2 cellular contexts compared by ENCODE assay signal in the genomic region with DNA sequence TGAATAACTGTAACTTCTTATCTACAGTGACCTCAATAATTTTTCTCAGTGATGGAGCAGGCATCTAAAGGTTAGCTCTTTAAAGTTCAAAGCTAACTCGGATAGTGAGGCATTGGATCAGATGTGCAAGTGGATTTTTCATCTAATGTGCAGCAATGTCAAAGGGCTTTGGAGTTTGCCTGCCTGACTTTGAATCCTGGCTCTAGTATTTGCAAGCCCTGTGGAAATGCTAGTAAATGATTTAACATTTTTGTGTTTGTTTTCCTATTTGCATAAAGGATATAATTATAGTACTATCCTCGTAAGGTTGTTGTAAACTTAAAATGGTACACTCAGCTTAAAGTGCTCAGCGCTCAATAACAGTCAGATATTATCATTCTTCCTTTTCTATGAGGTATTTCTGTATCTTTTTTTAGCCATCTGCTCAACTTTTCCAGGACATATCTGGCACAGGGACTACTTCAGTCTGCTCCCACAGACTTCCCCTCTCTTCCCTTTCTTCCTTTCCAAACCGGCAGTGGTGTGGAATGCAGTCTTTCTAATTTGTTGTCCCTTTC.
TF ChIP-seq lines count a peak whose summit lies in the region.

No MANE protein-coding gene starts in this region.

TF ChIP-seq in endothelial cell of umbilical vein, 7 proteins besides CTCF, POLR2A, EP300 and RAD21:
- no peak for TF ChIP-seq EZH2 (IDR thresholded peaks at IDR 0.05; ENCODE audit: borderline replicate concordance, low read depth, low read length, severe bottlenecking)
- TF ChIP-seq, protein P1, sequence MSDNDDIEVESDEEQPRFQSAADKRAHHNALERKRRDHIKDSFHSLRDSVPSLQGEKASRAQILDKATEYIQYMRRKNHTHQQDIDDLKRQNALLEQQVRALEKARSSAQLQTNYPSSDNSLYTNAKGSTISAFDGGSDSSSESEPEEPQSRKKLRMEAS (IDR thresholded peaks at IDR 0.05; ENCODE audit: insufficient read depth, insufficient read length) = no peak
- no peak for TF ChIP-seq JUN (IDR thresholded peaks at IDR 0.05; ENCODE audit: borderline replicate concordance, insufficient read depth, insufficient read length, low read depth)
- TF ChIP-seq MYC (IDR thresholded peaks at IDR 0.05; ENCODE audit: low read depth, low read length) = no peak
- TF ChIP-seq FOS (IDR thresholded peaks at IDR 0.05; ENCODE audit: borderline replicate concordance, insufficient read depth, low read length) = no peak
- no peak for TF ChIP-seq GATA2 (IDR thresholded peaks at IDR 0.05; ENCODE audit: insufficient read depth, insufficient read length, low read depth, low read length)
- no peak for TF ChIP-seq POLR2AphosphoS5 (IDR thresholded peaks at IDR 0.05; ENCODE audit: insufficient read depth, low read depth, low read length)

TF ChIP-seq in liver, 16 proteins besides CTCF, POLR2A, EP300 and RAD21:
- TF ChIP-seq, protein P1 (IDR thresholded peaks at IDR 0.05) = peak; percentile 84
- TF ChIP-seq, protein P2, sequence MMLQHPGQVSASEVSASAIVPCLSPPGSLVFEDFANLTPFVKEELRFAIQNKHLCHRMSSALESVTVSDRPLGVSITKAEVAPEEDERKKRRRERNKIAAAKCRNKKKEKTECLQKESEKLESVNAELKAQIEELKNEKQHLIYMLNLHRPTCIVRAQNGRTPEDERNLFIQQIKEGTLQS (IDR thresholded peaks at IDR 0.05) = no peak
- TF ChIP-seq TAF1 (conservative IDR thresholded peaks at IDR 0.05) (peak; percentile 73), GABPA (IDR thresholded peaks at IDR 0.05 in 1 of 2, conservative IDR thresholded peaks at IDR 0.05 in 1 of 2) (peak in 1 of 2 donors; percentile 47), HNF4A (conservative IDR thresholded peaks at IDR 0.05) (peak; percentile 80 to 85), RXRA (IDR thresholded peaks at IDR 0.05) (peak; percentile 86 to 90), HNF4G (IDR thresholded peaks at IDR 0.05) (no peak), EGR1 (IDR thresholded peaks at IDR 0.05; ENCODE audit: low read depth in 2 of 2) (no peak), NR2F2 (IDR thresholded peaks at IDR 0.05) (no peak), JUND (IDR thresholded peaks at IDR 0.05) (peak; percentile 56 to 78), SP1 (IDR thresholded peaks at IDR 0.05) (peak; percentile 90), FOXA1 (IDR thresholded peaks at IDR 0.05) (no peak), YY1 (IDR thresholded peaks at IDR 0.05) (peak; percentile 50), FOXA2 (IDR thresholded peaks at IDR 0.05) (no peak)
- TF ChIP-seq, protein P3, sequence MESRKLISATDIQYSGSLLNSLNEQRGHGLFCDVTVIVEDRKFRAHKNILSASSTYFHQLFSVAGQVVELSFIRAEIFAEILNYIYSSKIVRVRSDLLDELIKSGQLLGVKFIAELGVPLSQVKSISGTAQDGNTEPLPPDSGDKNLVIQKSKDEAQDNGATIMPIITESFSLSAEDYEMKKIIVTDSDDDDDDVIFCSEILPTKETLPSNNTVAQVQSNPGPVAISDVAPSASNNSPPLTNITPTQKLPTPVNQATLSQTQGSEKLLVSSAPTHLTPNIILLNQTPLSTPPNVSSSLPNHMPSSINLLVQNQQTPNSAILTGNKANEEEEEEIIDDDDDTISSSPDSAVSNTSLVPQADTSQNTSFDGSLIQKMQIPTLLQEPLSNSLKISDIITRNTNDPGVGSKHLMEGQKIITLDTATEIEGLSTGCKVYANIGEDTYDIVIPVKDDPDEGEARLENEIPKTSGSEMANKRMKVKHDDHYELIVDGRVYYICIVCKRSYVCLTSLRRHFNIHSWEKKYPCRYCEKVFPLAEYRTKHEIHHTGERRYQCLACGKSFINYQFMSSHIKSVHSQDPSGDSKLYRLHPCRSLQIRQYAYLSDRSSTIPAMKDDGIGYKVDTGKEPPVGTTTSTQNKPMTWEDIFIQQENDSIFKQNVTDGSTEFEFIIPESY (IDR thresholded peaks at IDR 0.05) = peak; percentile 21
- TF ChIP-seq, protein P4, sequence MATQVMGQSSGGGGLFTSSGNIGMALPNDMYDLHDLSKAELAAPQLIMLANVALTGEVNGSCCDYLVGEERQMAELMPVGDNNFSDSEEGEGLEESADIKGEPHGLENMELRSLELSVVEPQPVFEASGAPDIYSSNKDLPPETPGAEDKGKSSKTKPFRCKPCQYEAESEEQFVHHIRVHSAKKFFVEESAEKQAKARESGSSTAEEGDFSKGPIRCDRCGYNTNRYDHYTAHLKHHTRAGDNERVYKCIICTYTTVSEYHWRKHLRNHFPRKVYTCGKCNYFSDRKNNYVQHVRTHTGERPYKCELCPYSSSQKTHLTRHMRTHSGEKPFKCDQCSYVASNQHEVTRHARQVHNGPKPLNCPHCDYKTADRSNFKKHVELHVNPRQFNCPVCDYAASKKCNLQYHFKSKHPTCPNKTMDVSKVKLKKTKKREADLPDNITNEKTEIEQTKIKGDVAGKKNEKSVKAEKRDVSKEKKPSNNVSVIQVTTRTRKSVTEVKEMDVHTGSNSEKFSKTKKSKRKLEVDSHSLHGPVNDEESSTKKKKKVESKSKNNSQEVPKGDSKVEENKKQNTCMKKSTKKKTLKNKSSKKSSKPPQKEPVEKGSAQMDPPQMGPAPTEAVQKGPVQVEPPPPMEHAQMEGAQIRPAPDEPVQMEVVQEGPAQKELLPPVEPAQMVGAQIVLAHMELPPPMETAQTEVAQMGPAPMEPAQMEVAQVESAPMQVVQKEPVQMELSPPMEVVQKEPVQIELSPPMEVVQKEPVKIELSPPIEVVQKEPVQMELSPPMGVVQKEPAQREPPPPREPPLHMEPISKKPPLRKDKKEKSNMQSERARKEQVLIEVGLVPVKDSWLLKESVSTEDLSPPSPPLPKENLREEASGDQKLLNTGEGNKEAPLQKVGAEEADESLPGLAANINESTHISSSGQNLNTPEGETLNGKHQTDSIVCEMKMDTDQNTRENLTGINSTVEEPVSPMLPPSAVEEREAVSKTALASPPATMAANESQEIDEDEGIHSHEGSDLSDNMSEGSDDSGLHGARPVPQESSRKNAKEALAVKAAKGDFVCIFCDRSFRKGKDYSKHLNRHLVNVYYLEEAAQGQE (IDR thresholded peaks at IDR 0.05) = peak; percentile 71
